Comparison of ENCODE assay signal across 1 cellular context in genomic region chr14:69152944-69153847, GRCh38.
TF ChIP-seq lines count a peak whose summit lies in the region.

DCAF5 (minus strand) TSS chr14:69153119; CDS start chr14:69152978, 141 bp downstream.

TF ChIP-seq in K562, 482 proteins besides CTCF, POLR2A, EP300 and RAD21 (continued from another document and continues in another):
- TF ChIP-seq ARID4B (CRISPR knock-in tag; IDR thresholded peaks at IDR 0.05) (peak; percentile 82), ZNF766 (CRISPR knock-in tag; conservative IDR thresholded peaks at IDR 0.05) (no peak), CHD2 (IDR thresholded peaks at IDR 0.05; ENCODE audit: low read depth, low read length) (no peak), TRIM25 (IDR thresholded peaks at IDR 0.05; ENCODE audit: borderline replicate concordance) (no peak), ELF1 (tag; IDR thresholded peaks at IDR 0.05) (peak; percentile 88), MTA3 (IDR thresholded peaks at IDR 0.05; ENCODE audit: borderline replicate concordance) (peak; percentile 17; the same call in 1 of the 2 replicates), MXI1 (IDR thresholded peaks at IDR 0.05; ENCODE audit: low read depth, low read length) (no peak), PHF8 (IDR thresholded peaks at IDR 0.05; ENCODE audit: borderline replicate concordance, low read length) (peak; percentile 79), STAT5B (CRISPR knock-in tag; IDR thresholded peaks at IDR 0.05) (no peak), ZBTB8A (IDR thresholded peaks at IDR 0.05; ENCODE audit: partially characterized antibody) (no peak), IFI16 (CRISPR knock-in tag; IDR thresholded peaks at IDR 0.05) (no peak), NFIX (CRISPR knock-in tag; IDR thresholded peaks at IDR 0.05; ENCODE audit: low read depth) (no peak), ZBED1 (IDR thresholded peaks at IDR 0.05) (no peak), SFPQ (IDR thresholded peaks at IDR 0.05; ENCODE audit: low read depth, low read length) (no peak), SLC30A9 (CRISPR knock-in tag; IDR thresholded peaks at IDR 0.05) (no peak), SREBF2 (CRISPR knock-in tag; IDR thresholded peaks at IDR 0.05) (no peak), NCOR1 (IDR thresholded peaks at IDR 0.05) (peak; percentile 34; the same call in 1 of the 2 replicates), DIDO1 (tag; IDR thresholded peaks at IDR 0.05; ENCODE audit: low read depth) (no peak), ELF2 (CRISPR knock-in tag; IDR thresholded peaks at IDR 0.05) (no peak; the same call in 1 of the 2 replicates), JUN (IDR thresholded peaks at IDR 0.05; ENCODE audit: borderline replicate concordance, low read depth, low read length) (no peak), JUN (CRISPR knock-in tag; IDR thresholded peaks at IDR 0.05; ENCODE audit: borderline replicate concordance) (no peak), TBL1XR1 (IDR thresholded peaks at IDR 0.05; ENCODE audit: low read length in 2 of 2) (no peak), MYNN (IDR thresholded peaks at IDR 0.05) (peak; percentile 21; the same call in 1 of the 2 replicates), MYNN (CRISPR knock-in tag; IDR thresholded peaks at IDR 0.05) (no peak), ARNT (IDR thresholded peaks at IDR 0.05) (no peak), MEF2A (IDR thresholded peaks at IDR 0.05; ENCODE audit: control insufficient read depth, low read depth, low read length) (no peak), C11orf30 (IDR thresholded peaks at IDR 0.05; ENCODE audit: low read depth) (no peak), ARID1B (IDR thresholded peaks at IDR 0.05) (no peak), ILF3 (IDR thresholded peaks at IDR 0.05; ENCODE audit: borderline replicate concordance) (no peak), FOXJ2 (tag; IDR thresholded peaks at IDR 0.05) (no peak), TAF7 (tag; IDR thresholded peaks at IDR 0.05) (no peak), SPI1 (IDR thresholded peaks at IDR 0.05; ENCODE audit: borderline replicate concordance, low read depth, low read length) (no peak), TEAD1 (CRISPR knock-in tag; IDR thresholded peaks at IDR 0.05) (no peak), NCOA4 (IDR thresholded peaks at IDR 0.05; ENCODE audit: partially characterized antibody) (no peak), CREM (IDR thresholded peaks at IDR 0.05; ENCODE audit: low read depth) (peak; percentile 30), MAFG (tag; conservative IDR thresholded peaks at IDR 0.05) (no peak), ZNF589 (CRISPR knock-in tag; IDR thresholded peaks at IDR 0.05; ENCODE audit: low read depth) (0 out of 2 replicates have a peak, but pooled peaks have one; percentile 50), ZFX (CRISPR knock-in tag; IDR thresholded peaks at IDR 0.05) (peak; percentile 29), SIX5 (IDR thresholded peaks at IDR 0.05; ENCODE audit: borderline replicate concordance in 1 of 2, insufficient read depth in 1 of 2, low read depth in 1 of 2, low read length in 2 of 2) (no peak), FUS (optimal IDR thresholded peaks at IDR 0.05; ENCODE audit: low read depth, low read length) (no peak), RBM15 (IDR thresholded peaks at IDR 0.05; ENCODE audit: insufficient read depth, low read length) (no peak), ZNF717 (CRISPR knock-in tag; IDR thresholded peaks at IDR 0.05) (no peak), UBTF (IDR thresholded peaks at IDR 0.05; ENCODE audit: borderline replicate concordance in 1 of 2, low read depth in 2 of 2, low read length in 2 of 2) (peak; percentile 43 to 71; a peak in 3 of 4 replicates), SRSF9 (IDR thresholded peaks at IDR 0.05; ENCODE audit: borderline replicate concordance, low read depth, low read length) (no peak), REST (CRISPR knock-in tag; IDR thresholded peaks at IDR 0.05; ENCODE audit: low read depth) (no peak), THAP7 (CRISPR knock-in tag; IDR thresholded peaks at IDR 0.05) (no peak), CHAMP1 (IDR thresholded peaks at IDR 0.05) (no peak), ELF4 (CRISPR knock-in tag; IDR thresholded peaks at IDR 0.05) (no peak), IRF2 (CRISPR knock-in tag; IDR thresholded peaks at IDR 0.05) (no peak), KHSRP (IDR thresholded peaks at IDR 0.05) (no peak), NUFIP1 (IDR thresholded peaks at IDR 0.05; ENCODE audit: partially characterized antibody) (no peak), TAF15 (IDR thresholded peaks at IDR 0.05; ENCODE audit: low read depth, low read length) (no peak), ATF7 (IDR thresholded peaks at IDR 0.05) (no peak; the same call in 1 of the 2 replicates), SNIP1 (IDR thresholded peaks at IDR 0.05; ENCODE audit: low read depth) (no peak)
